ENCODE assay signal across 8 cellular contexts in the genomic region with DNA sequence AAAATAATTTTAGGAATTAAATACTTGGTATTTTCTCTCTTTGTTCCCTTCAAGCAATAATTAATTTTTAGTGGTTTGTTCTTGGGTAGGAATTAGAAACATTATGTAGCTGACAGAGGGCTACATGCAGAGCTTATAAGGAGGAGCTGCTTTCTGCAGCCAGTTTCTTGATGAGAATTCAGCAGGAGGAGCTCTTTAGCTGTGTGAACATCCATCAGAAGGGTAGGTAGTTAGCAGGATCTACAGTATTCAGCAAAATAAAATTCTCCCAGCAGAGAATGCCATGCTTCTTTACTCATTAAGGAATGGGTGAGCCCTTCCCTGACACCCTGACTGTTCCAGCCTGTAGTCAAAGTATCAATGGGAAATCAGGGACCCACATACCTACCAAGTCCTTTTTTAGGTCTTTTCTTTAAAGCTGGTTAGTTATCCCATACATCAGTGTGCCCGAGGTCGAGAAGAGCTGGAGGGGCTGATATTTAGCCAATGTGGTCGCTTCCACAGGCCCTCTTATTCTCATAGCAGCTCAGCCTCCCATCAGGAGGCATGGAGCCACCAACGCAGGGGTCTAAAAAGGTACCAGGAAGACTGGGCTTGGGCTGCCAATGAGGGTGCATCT. TPM values are rescaled to one million over a fixed set of nuclear protein-coding genes. Genes with fewer than 3 reads are reported as not detected.
DNase-seq lines count a peak whose midpoint lies in the region; ATAC-seq and TF ChIP-seq lines count a peak whose summit lies in the region.

No MANE protein-coding gene starts in this region.

- H3K9ac ChIP-seq in IMR-90 (ENCODE audit: low read depth, low read length) (no peak overlapping the region), mammary epithelial cell (ENCODE audit: insufficient read depth, low read length) (no peak overlapping the region), liver (ENCODE audit: low read depth in 1 of 2, low read length in 2 of 2) (no peak overlapping the region)

- TF ChIP-seq CTCF in C4-2B (conservative IDR thresholded peaks at IDR 0.05) (peak; percentile 14), IMR-90 (conservative IDR thresholded peaks at IDR 0.05; ENCODE audit: low read depth, low read length) (peak; percentile 64), mammary epithelial cell (conservative IDR thresholded peaks at IDR 0.05 in 1 of 2, IDR thresholded peaks at IDR 0.05 in 1 of 2; ENCODE audit: extremely low read depth in 1 of 2, insufficient read depth in 1 of 2, low read depth in 1 of 2, low read length in 2 of 2) (peak; percentile 26 to 70), liver (IDR thresholded peaks at IDR 0.05; ENCODE audit: low read depth, low read length, missing input control) (no peak)

- ATAC-seq in IMR-90 (ENCODE audit: low read depth) (peak; percentile 79), HG02588 (IDR thresholded peaks at IDR 0.05; ENCODE audit: unreplicated experiment) (no peak), GM19324 (IDR thresholded peaks at IDR 0.05; ENCODE audit: low FRiP score, unreplicated experiment) (no peak), GM21381 (IDR thresholded peaks at IDR 0.05; ENCODE audit: unreplicated experiment) (no peak)

- no peak overlapping the region for H2BK15ac ChIP-seq in IMR-90 (ENCODE audit: low read depth, low read length)

- no peak overlapping the region for H3K18ac ChIP-seq in IMR-90 (ENCODE audit: low read depth, low read length)

- TF ChIP-seq POLR2A in IMR-90 (IDR thresholded peaks at IDR 0.05; ENCODE audit: low read depth, low read length): no peak

- DNase-seq in IMR-90: peak; percentile 66
- peak; percentile 44 for DNase-seq in mammary epithelial cell
- no peak for DNase-seq in activated CD4-positive, alpha-beta T cell treated with anti-CD3 and anti-CD28 coated beads for 1 hour

- H3K9me3 ChIP-seq in IMR-90 (ENCODE audit: control insufficient read depth, insufficient read depth, low read length) (no peaks in the 10 kb centered on the region), mammary epithelial cell (replicated peaks; ENCODE audit: insufficient read depth, low read length) (no peaks in the 10 kb centered on the region), liver (ENCODE audit: control insufficient read depth in 4 of 4, low read length in 3 of 4) (no peaks in the 10 kb centered on the region)

- POLR2A ChIA-PET in IMR-90 (lab: Charles Lee; ENCODE audit: unreplicated experiment): no interaction called here

- H3K36me3 ChIP-seq in IMR-90 (ENCODE audit: control insufficient read depth, insufficient read depth, low read length) (no peaks in the 10 kb centered on the region), mammary epithelial cell (ENCODE audit: insufficient read depth, low read length) (no peaks in the 10 kb centered on the region), liver (ENCODE audit: control insufficient read depth in 4 of 4, insufficient read depth in 3 of 4, low read depth in 1 of 4, low read length in 3 of 4) (no peaks in the 10 kb centered on the region)

- no peaks in the 10 kb centered on the region for H3K9me1 ChIP-seq in IMR-90 (ENCODE audit: insufficient read depth, low read length)

- H3K23ac ChIP-seq in IMR-90 (ENCODE audit: low read depth, low read length): no peak overlapping the region

- intact Hi-C loops in IMR-90 (cut with micrococcal nuclease) (loop anchor here (1.0 kb wide), 1 partner anchor 208 kb away; no protein-coding TSS in a partner anchor), mammary epithelial cell (cut with micrococcal nuclease) (loop anchor here (1.0 to 5.0 kb wide), 4 partner anchors 208 to 963 kb away; no protein-coding TSS in a partner anchor)

- dilution Hi-C loops in IMR-90 (cut with HindIII; ENCODE audit: low sequenced_read_pairs, unreplicated experiment) (loop anchor here (25.0 kb wide), 1 partner anchor 338 kb away; no protein-coding TSS in a partner anchor), mammary epithelial cell (cut with HindIII; ENCODE audit: low sequenced_read_pairs) (no loop called here)

- no peak overlapping the region for H2BK120ac ChIP-seq in IMR-90 (ENCODE audit: low read depth, low read length)

- no peak overlapping the region for H3K27ac ChIP-seq in C4-2B
- H3K27ac ChIP-seq in IMR-90 (ENCODE audit: insufficient read depth, low read length): no peak overlapping the region
- H3K27ac ChIP-seq in mammary epithelial cell (ENCODE audit: insufficient read depth, low read depth, low read length): no peak overlapping the region
- no peak overlapping the region for H3K27ac ChIP-seq in liver (ENCODE audit: low read depth in 1 of 2, low read length in 2 of 2)

- H3K27me3 ChIP-seq in IMR-90 (ENCODE audit: control insufficient read depth, insufficient read depth, low read length): peaks cover 5% of the 10 kb centered on the region
- no peaks in the 10 kb centered on the region for H3K27me3 ChIP-seq in mammary epithelial cell (ENCODE audit: insufficient read depth, low read length)
- H3K27me3 ChIP-seq in liver (ENCODE audit: control insufficient read depth in 4 of 4, insufficient read depth in 4 of 4, low read length in 3 of 4): no peaks in the 10 kb centered on the region

- H2BK5ac ChIP-seq in IMR-90 (ENCODE audit: low read depth, low read length, poor library complexity, severe bottlenecking): no peak overlapping the region

- no peak overlapping the region for H2AK9ac ChIP-seq in IMR-90 (replicated peaks; ENCODE audit: low read depth, low read length, poor library complexity)

- H3K79me1 ChIP-seq in IMR-90 (ENCODE audit: low read depth in 1 of 2, low read length in 2 of 2): no peaks in the 10 kb centered on the region

- no peak overlapping the region for H3K4ac ChIP-seq in IMR-90 (ENCODE audit: low read depth, low read length)

- H3K4me2 ChIP-seq in IMR-90 (ENCODE audit: low read depth, low read length): no peak overlapping the region
- no peak overlapping the region for H3K4me2 ChIP-seq in mammary epithelial cell (ENCODE audit: insufficient read depth, low read depth, low read length)

- CTCF ChIA-PET in IMR-90 (lab: Yijun Ruan, JAX): interaction anchor here (0.6 to 1.8 kb wide), 10 partner anchors 10 to 558 kb away, joined by 3 to 9 read pairs (median 3); no protein-coding TSS in a partner anchor
- CTCF ChIA-PET in mammary epithelial cell (lab: Charles Lee; ENCODE audit: low non-redundant PET): interaction anchor here (0.6 to 1.5 kb wide), 6 partner anchors 164 to 448 kb away, joined by 3 to 17 read pairs (median 4); no protein-coding TSS in a partner anchor

- H2BK20ac ChIP-seq in IMR-90 (ENCODE audit: low read depth, low read length): no peak overlapping the region

- H3K4me1 ChIP-seq in IMR-90 (ENCODE audit: control insufficient read depth, insufficient read depth, low read length) (no peaks in the 10 kb centered on the region), mammary epithelial cell (ENCODE audit: insufficient read depth, low read length) (peaks cover 7% of the 10 kb centered on the region), liver (ENCODE audit: control insufficient read depth in 4 of 4, insufficient read depth in 4 of 4, low read length in 3 of 4) (no peaks in the 10 kb centered on the region)

- H4K20me1 ChIP-seq in IMR-90 (ENCODE audit: insufficient read depth, low read length) (no peaks in the 10 kb centered on the region), mammary epithelial cell (ENCODE audit: insufficient read depth, low read length) (no peaks in the 10 kb centered on the region)

- TF ChIP-seq RAD21 in IMR-90 (IDR thresholded peaks at IDR 0.05; ENCODE audit: low read length) (peak; percentile 83), liver (IDR thresholded peaks at IDR 0.05) (peak; percentile 63 to 66)

- H3K4me3 ChIP-seq in IMR-90 (ENCODE audit: insufficient read depth, low read depth, low read length) (no peak overlapping the region), mammary epithelial cell (replicated peaks in 1 of 3; ENCODE audit: insufficient read depth in 1 of 3, low read depth in 2 of 3, low read length in 3 of 3) (no peak overlapping the region), liver (ENCODE audit: low read depth in 1 of 3, low read length in 3 of 3) (no peak overlapping the region)

- BruUV-seq in IMR-90 (replicated peaks; lab: Mats Ljungman, UMichigan): no TSS peak
- no TSS peak for BruUV-seq in mammary epithelial cell (replicated peaks; lab: Mats Ljungman, UMichigan)

- H2AFZ ChIP-seq in IMR-90 (replicated peaks; ENCODE audit: low read length, poor library complexity) (no peak overlapping the region), mammary epithelial cell (ENCODE audit: low read depth, low read length) (no peak overlapping the region)

- H3K79me2 ChIP-seq in mammary epithelial cell (ENCODE audit: insufficient read depth, low read length): no peaks in the 10 kb centered on the region

- H4K5ac ChIP-seq in IMR-90 (ENCODE audit: low read depth, low read length): no peak overlapping the region

- H3K14ac ChIP-seq in IMR-90 (replicated peaks; ENCODE audit: low read depth, low read length): no peak overlapping the region

- in situ Hi-C loops in IMR-90 (cut with MboI; ENCODE audit: low sequenced_read_pairs): loop anchor here (25.0 kb wide), 1 partner anchor 488 kb away; a partner anchor contains a TSS
- in situ Hi-C loops in mammary epithelial cell (cut with MboI; ENCODE audit: low sequenced_read_pairs in 2 of 2): loop anchor here in 1 of 2 donors (25.0 kb wide), 1 partner anchor 963 kb away; no protein-coding TSS in a partner anchor

- H2AK5ac ChIP-seq in IMR-90 (ENCODE audit: low read depth, low read length): no peak overlapping the region

- H4K91ac ChIP-seq in IMR-90 (ENCODE audit: insufficient read depth, low read depth, low read length): no peak overlapping the region

- no peak overlapping the region for H3K56ac ChIP-seq in IMR-90 (ENCODE audit: extremely low read depth, insufficient read depth, low read length)

- WGBS in IMR-90 (ENCODE audit: extremely low coverage in 2 of 2, insufficient read length in 1 of 2), 2 experiments: no CpG with 5 or more reads among the region's 4 CpGs
- 70% methylated on average over 4 of the region's 4 CpGs for WGBS in mammary epithelial cell (ENCODE audit: low coverage, missing lambda C conversion rate)
- 88% methylated on average over 4 of the region's 4 CpGs for WGBS in liver

- no peak overlapping the region for H4K8ac ChIP-seq in IMR-90 (ENCODE audit: low read depth in 2 of 2, low read length in 2 of 2)

TF ChIP-seq in IMR-90, 13 proteins besides CTCF, POLR2A, EP300 and RAD21:
- TF ChIP-seq CEBPB (IDR thresholded peaks at IDR 0.05; ENCODE audit: low read depth, low read length) (no peak), SMC3 (IDR thresholded peaks at IDR 0.05; ENCODE audit: low read depth, low read length) (peak; percentile 79)
TF ChIP-seq in IMR-90: peak in this region for 1.

RNA-seq across cellular contexts. Expression of a gene that starts 54.0 kb away (rescaled TPM):
- total RNA-seq in IMR-90 (2012; rRNA removed) (under 0.01 and 0.56 TPM in 2 replicates), mammary epithelial cell (under 1 TPM; 0.17 to 0.71 TPM), liver (1 to 10 TPM in 1 of 2 donors, under 1 TPM in 1; 0.84 to 2.8 TPM)
- polyA plus RNA-seq in IMR-90 (2012; rRNA removed) (0.07 and 0.13 TPM in 2 replicates), mammary epithelial cell (not detected), liver (1 to 10 TPM in 1 of 2 donors, under 1 TPM in 1; 0.76 to 1.2 TPM)
- not detected in 2 replicates for polyA plus RNA-seq in IMR-90 (2012; cell fraction: cytosol; rRNA removed)
- polyA plus RNA-seq in IMR-90 (2012; cell fraction: nucleus; rRNA removed; ENCODE audit: low replicate concordance): 0.06 TPM in 1 of 2 replicates, not detected in the other
- not detected for polyA minus RNA-seq in mammary epithelial cell
